In genomic region chr9:29285818-29286217, GRCh38 we compare ENCODE assay signal across 1 cellular context.
TF ChIP-seq lines count a peak whose summit lies in the region.

No MANE protein-coding gene starts in this region.

TF ChIP-seq in HCT116, 20 proteins besides CTCF, POLR2A, EP300 and RAD21 (continued from another document):
- TF ChIP-seq YY1 (IDR thresholded peaks at IDR 0.05; ENCODE audit: extremely low read depth, insufficient replicate concordance, low read depth, low read length) (no peak), MAX (IDR thresholded peaks at IDR 0.05) (no peak), ZBTB33 (IDR thresholded peaks at IDR 0.05; ENCODE audit: extremely low read depth, insufficient replicate concordance, low read length) (no peak), EZH2phosphoT487 (IDR thresholded peaks at IDR 0.05; ENCODE audit: borderline replicate concordance) (no peak), REST (IDR thresholded peaks at IDR 0.05; ENCODE audit: low read depth) (no peak)
